Comparison of ENCODE assay signal across 25 cellular contexts in genomic region chrX:786441-786881, GRCh38.
"Had no signal": no experiment of that assay in that cellular context is flagged by ENCODE, and none has a peak within 500 bp of the region (broad histone marks: within the 10 kb centered on the region; RNA-seq: fewer than 3 reads in every experiment).

No MANE protein-coding gene starts in this region.

- FAIRE-seq: TTC549 had no signal

- H3K4me1 ChIP-seq: breast epithelium had no signal

- H3K27ac ChIP-seq: breast epithelium had no signal

- DNase-seq: activated B cell treated with CpG ODN at 0.5 μM for 24 hours; activated CD4-positive, alpha-beta memory T cell treated with anti-CD3 and anti-CD28 coated beads, Interleukin-2, amount 10 ng/mL, durations not matched to agents 7 days and 5 days; activated CD4-positive, alpha-beta T cell treated with anti-CD3 and anti-CD28 coated beads for 1 hour; activated CD4-positive, alpha-beta T cell treated with anti-CD3 and anti-CD28 coated beads, Interleukin-2, amount 10 ng/mL, durations not matched to agents 7 days and 5 days; activated naive CD4-positive, alpha-beta T cell; activated T-cell treated with anti-CD3 and anti-CD28 coated beads, Interleukin-2, amount 50 U/mL, for 72 hours; aorta; caudate nucleus; Kasumi-1; KBM-7; NCI-H1048; NCI-H146; NCI-H1930; NCI-H2171 treated with DMSO at 0.1 percent for 48 hours; NCI-H226; NCI-H510A; NCI-H526 treated with DMSO at 0.1 percent for 48 hours; NCI-H82; SIG-M5; T-helper 17 cell; T-helper 9 cell had no signal

- H3K27ac Mint-ChIP-seq: activated B cell treated with CpG ODN at 0.5 μM for 24 hours; activated CD4-positive, alpha-beta memory T cell treated with anti-CD3 and anti-CD28 coated beads, Interleukin-2, amount 10 ng/mL, durations not matched to agents 7 days and 5 days; activated CD4-positive, alpha-beta T cell treated with anti-CD3 and anti-CD28 coated beads, Interleukin-2, amount 10 ng/mL, durations not matched to agents 7 days and 5 days; activated naive CD4-positive, alpha-beta T cell treated with anti-CD3 and anti-CD28 coated beads, Interleukin-2, amount 50 U/mL, for 24 hours; activated T-cell treated with anti-CD3 and anti-CD28 coated beads, Interleukin-2, amount 50 U/mL, for 72 hours; activated T-helper 2 cell treated with anti-CD3 and anti-CD28 coated beads, Interferon-gamma antibody, Interleukin-2, Interleukin-4, amounts not matched to agents 10 μg/mL and 5 μg/mL and 100 μg/mL, durations not matched to agents 14 hours and 24 hours and 36 hours; T-helper 17 cell had no signal

- H3K36me3 ChIP-seq: breast epithelium had no signal

- H3K4me3 ChIP-seq: breast epithelium had no signal

- H3K4me3 Mint-ChIP-seq: activated B cell treated with CpG ODN at 0.5 μM for 24 hours; activated CD4-positive, alpha-beta memory T cell treated with anti-CD3 and anti-CD28 coated beads, Interleukin-2, amount 10 ng/mL, durations not matched to agents 7 days and 5 days; activated CD4-positive, alpha-beta T cell treated with anti-CD3 and anti-CD28 coated beads, Interleukin-2, amount 10 ng/mL, durations not matched to agents 7 days and 5 days; activated naive CD4-positive, alpha-beta T cell treated with anti-CD3 and anti-CD28 coated beads, Interleukin-2, amount 50 U/mL, for 24 hours; activated T-cell treated with anti-CD3 and anti-CD28 coated beads, Interleukin-2, amount 50 U/mL, for 72 hours; T-helper 17 cell had no signal

- H3K9me3 Mint-ChIP-seq: activated B cell treated with CpG ODN at 0.5 μM for 24 hours; activated CD4-positive, alpha-beta T cell treated with anti-CD3 and anti-CD28 coated beads, Interleukin-2, amount 10 ng/mL, durations not matched to agents 7 days and 5 days had no signal

- H3K4me1 Mint-ChIP-seq: activated B cell treated with CpG ODN at 0.5 μM for 24 hours; activated CD4-positive, alpha-beta memory T cell treated with anti-CD3 and anti-CD28 coated beads, Interleukin-2, amount 10 ng/mL, durations not matched to agents 7 days and 5 days; activated CD4-positive, alpha-beta T cell treated with anti-CD3 and anti-CD28 coated beads, Interleukin-2, amount 10 ng/mL, durations not matched to agents 7 days and 5 days; activated naive CD4-positive, alpha-beta T cell treated with anti-CD3 and anti-CD28 coated beads, Interleukin-2, amount 50 U/mL, for 24 hours; T-helper 17 cell had no signal

- H3K27me3 Mint-ChIP-seq: activated CD4-positive, alpha-beta memory T cell treated with anti-CD3 and anti-CD28 coated beads, Interleukin-2, amount 10 ng/mL, durations not matched to agents 7 days and 5 days had no signal

- H3K9me3 ChIP-seq: breast epithelium had no signal
